ENCODE assay signal across 8 cellular contexts in the genomic region with DNA sequence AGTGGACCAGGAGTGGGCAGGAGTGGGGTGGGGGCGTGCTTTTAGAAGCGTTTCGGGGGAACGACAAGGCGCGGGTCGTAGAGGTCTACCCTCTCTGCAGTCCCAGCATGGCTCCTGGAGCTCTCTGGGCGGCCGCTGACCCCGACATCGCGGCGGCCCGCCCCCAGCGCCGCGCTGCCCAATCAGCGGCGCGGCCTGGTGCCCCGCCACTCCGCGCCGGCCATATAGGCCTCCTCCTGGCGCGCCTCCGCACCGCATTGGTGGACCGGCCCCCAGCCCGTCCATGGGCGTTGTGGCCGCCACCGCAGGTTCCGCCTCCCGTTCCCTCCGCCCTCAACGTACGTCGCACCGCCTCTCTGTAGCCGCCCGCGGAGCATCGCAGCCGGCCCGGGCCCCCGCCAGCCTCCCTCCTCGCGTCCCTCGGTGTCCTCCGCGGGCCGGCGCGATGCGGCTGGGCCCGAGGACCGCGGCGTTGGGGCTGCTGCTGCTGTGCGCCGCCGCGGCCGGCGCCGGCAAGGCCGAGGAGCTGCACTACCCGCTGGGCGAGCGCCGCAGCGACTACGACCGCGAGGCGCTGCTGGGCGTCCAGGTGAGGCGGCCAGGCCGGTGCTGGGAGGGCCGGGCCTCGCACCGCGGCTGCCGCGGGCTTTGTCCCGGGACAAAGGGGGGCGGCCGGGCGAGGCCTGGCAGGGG.
A peak's percentile ranks its signal among the peaks of the same experiment; 100 is the strongest.
DNase-seq lines count a peak whose midpoint lies in the region; ATAC-seq lines count a peak whose summit lies in the region.

TSS of gene RCN2 (plus strand) at position 353 of the 693 bp plus-strand sequence. CDS start at position 446, 93 bp downstream.

- peak; percentile 97 for ATAC-seq in GM19328 (IDR thresholded peaks at IDR 0.05; ENCODE audit: unreplicated experiment)
- peak; percentile 92 for ATAC-seq in HG03469 (IDR thresholded peaks at IDR 0.05; ENCODE audit: unreplicated experiment)

- DNase-seq in NCI-H526 (lab: John Stamatoyannopoulos, UW): peak; percentile 84 to 98
- DNase-seq in activated CD4-positive, alpha-beta T cell treated with anti-CD3 and anti-CD28 coated beads for 48 hours: peak; percentile 94
- DNase-seq in kidney tubule cell (ENCODE audit: low spot score): peak; percentile 96
- peak; percentile 79 to 81 for DNase-seq in stimulated activated CD4-positive, alpha-beta T cell treated with anti-CD3 and anti-CD28 coated beads, Interleukin-1b, Interleukin-23, amount 100 ng/mL, for 1 hour (ENCODE audit: low read depth in 2 of 2)

- no peaks in the 10 kb centered on the region for H3K9me3 ChIP-seq in BLaER1 treated with 17β-estradiol and CSF1 and Interleukin-3, amounts not matched to agents 10 nM and 100 nM (replicated peaks in 1 of 11)

- peak within 1 kb of the TSS; percentile 73 to 91 (median 83) for H3K4me2 ChIP-seq in BLaER1 treated with 17β-estradiol and CSF1 and Interleukin-3, amounts not matched to agents 10 nM and 100 nM

- peak within 1 kb of the TSS; percentile 85 to 97 (median 94) for H3K4me3 ChIP-seq in BLaER1 treated with 17β-estradiol and CSF1 and Interleukin-3, amounts not matched to agents 10 nM and 100 nM

- H3K9ac ChIP-seq in BLaER1 treated with 17β-estradiol and CSF1 and Interleukin-3, amounts not matched to agents 10 nM and 100 nM: peak within 1 kb of the TSS; percentile 88 to 96 (median 91)

- H3K4me1 ChIP-seq in BLaER1 treated with 17β-estradiol and CSF1 and Interleukin-3, amounts not matched to agents 10 nM and 100 nM: peaks cover 34 to 46% (median 40%) of the 10 kb centered on the region in 10 experiments

- peaks cover 14 to 38% (median 19%) of the 10 kb centered on the region in 11 experiments; a peak in 20 of 22 replicates for H3K36me3 ChIP-seq in BLaER1 treated with 17β-estradiol and CSF1 and Interleukin-3, amounts not matched to agents 10 nM and 100 nM

- H4K20me1 ChIP-seq in BLaER1 treated with 17β-estradiol and CSF1 and Interleukin-3, amounts not matched to agents 10 nM and 100 nM: peaks cover 0 to 13% (median 10%) of the 10 kb centered on the region in 11 experiments; a peak in 8 of 22 replicates

- H3K27me3 ChIP-seq in BLaER1 treated with 17β-estradiol and CSF1 and Interleukin-3, amounts not matched to agents 10 nM and 100 nM: no peaks in the 10 kb centered on the region

- H3K27ac ChIP-seq in BLaER1 treated with 17β-estradiol and CSF1 and Interleukin-3, amounts not matched to agents 10 nM and 100 nM: peak within 1 kb of the TSS; percentile 47 to 89 (median 87); a peak in 21 of 22 replicates
- H3K27ac ChIP-seq in cingulate gyrus (ENCODE audit: low read depth, low read length): peak within 1 kb of the TSS; percentile 92

Comparison
In these comparisons a context has a peak if more than half of its experiments do, and no peak if none do; other contexts are left out.
1. Peak in every context shown above with its lines: DNase-seq, ATAC-seq, H3K4me3 ChIP-seq and H3K27ac ChIP-seq.